ENCODE assay signal across 14 cellular contexts in genomic region chr10:103799341-103799740, GRCh38.
"Had no signal": no experiment of that assay in that cellular context is flagged by ENCODE, and none has a peak within 500 bp of the region (broad histone marks: within the 10 kb centered on the region; RNA-seq: fewer than 3 reads in every experiment).

No MANE protein-coding gene starts in this region.

- H3K9me3 ChIP-seq: gastrocnemius medialis, neutrophil, right atrium auricular region, SJCRH30, tibial nerve had no signal

- DNase-seq: activated CD4-positive, alpha-beta T cell treated with anti-CD3 and anti-CD28 coated beads, Interleukin-2, amount 50 U/mL, for 1 hour; activated naive CD4-positive, alpha-beta T cell; central memory CD4-positive, alpha-beta T cell; effector CD4-positive, alpha-beta T cell; gastrocnemius medialis; SJCRH30; SW 1271 had no signal

- H3K4me3 Mint-ChIP-seq: mesothelial cell of epicardium; stimulated activated memory B cell treated with anti-CD40 and anti-IgM and Interleukin-4, amounts not matched to agents 10 μg/mL and 1 μg/mL and 100 μg/mL, for 72 hours had no signal

- H3K4me3 ChIP-seq: coronary artery, gastrocnemius medialis, right atrium auricular region, SJCRH30, skin epidermis, tibial nerve had no signal

- H3K27me3 ChIP-seq: gastrocnemius medialis, neutrophil, right atrium auricular region, SJCRH30, tibial nerve had no signal

- ATAC-seq: gastrocnemius medialis; stimulated activated memory B cell treated with anti-CD40 and anti-IgM and Interleukin-4, amounts not matched to agents 10 μg/mL and 1 μg/mL and 100 μg/mL, for 72 hours had no signal

- H3K27ac ChIP-seq: coronary artery, gastrocnemius medialis, neutrophil, right atrium auricular region, SJCRH30 had no signal

- H3K9me3 Mint-ChIP-seq: mesothelial cell of epicardium; stimulated activated memory B cell treated with anti-CD40 and anti-IgM and Interleukin-4, amounts not matched to agents 10 μg/mL and 1 μg/mL and 100 μg/mL, for 72 hours had no signal

- H3K36me3 ChIP-seq: gastrocnemius medialis, neutrophil, SJCRH30 had no signal

- H3K27ac Mint-ChIP-seq: mesothelial cell of epicardium; stimulated activated memory B cell treated with anti-CD40 and anti-IgM and Interleukin-4, amounts not matched to agents 10 μg/mL and 1 μg/mL and 100 μg/mL, for 72 hours had no signal

- H3K4me1 Mint-ChIP-seq: stimulated activated memory B cell treated with anti-CD40 and anti-IgM and Interleukin-4, amounts not matched to agents 10 μg/mL and 1 μg/mL and 100 μg/mL, for 72 hours had no signal

- H3K36me3 Mint-ChIP-seq: stimulated activated memory B cell treated with anti-CD40 and anti-IgM and Interleukin-4, amounts not matched to agents 10 μg/mL and 1 μg/mL and 100 μg/mL, for 72 hours had no signal
